ENCODE assay signal across 1 cellular context in the genomic region with DNA sequence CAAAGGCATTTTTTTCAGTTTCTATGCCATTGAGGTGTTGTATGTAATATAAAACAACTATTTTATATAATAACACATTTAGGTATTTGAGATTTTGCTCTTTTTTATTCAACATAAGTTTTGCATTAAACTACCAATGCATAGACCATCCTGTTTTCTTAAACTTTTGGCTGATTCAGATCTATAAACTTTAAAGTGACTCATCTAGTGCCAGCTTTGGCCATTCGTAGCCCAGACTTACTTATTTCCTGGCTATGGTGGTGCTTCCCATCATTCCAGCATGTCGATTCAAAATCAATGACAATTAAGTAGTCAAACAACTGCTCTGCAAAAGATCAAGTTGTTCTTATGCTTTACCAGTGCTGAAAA.
A peak's percentile ranks its signal among the peaks of the same experiment; 100 is the strongest.
TF ChIP-seq lines count a peak whose summit lies in the region.

No MANE protein-coding gene starts in this region.

TF ChIP-seq in HepG2, 621 proteins besides CTCF, POLR2A, EP300 and RAD21:
- TF ChIP-seq, protein P1, sequence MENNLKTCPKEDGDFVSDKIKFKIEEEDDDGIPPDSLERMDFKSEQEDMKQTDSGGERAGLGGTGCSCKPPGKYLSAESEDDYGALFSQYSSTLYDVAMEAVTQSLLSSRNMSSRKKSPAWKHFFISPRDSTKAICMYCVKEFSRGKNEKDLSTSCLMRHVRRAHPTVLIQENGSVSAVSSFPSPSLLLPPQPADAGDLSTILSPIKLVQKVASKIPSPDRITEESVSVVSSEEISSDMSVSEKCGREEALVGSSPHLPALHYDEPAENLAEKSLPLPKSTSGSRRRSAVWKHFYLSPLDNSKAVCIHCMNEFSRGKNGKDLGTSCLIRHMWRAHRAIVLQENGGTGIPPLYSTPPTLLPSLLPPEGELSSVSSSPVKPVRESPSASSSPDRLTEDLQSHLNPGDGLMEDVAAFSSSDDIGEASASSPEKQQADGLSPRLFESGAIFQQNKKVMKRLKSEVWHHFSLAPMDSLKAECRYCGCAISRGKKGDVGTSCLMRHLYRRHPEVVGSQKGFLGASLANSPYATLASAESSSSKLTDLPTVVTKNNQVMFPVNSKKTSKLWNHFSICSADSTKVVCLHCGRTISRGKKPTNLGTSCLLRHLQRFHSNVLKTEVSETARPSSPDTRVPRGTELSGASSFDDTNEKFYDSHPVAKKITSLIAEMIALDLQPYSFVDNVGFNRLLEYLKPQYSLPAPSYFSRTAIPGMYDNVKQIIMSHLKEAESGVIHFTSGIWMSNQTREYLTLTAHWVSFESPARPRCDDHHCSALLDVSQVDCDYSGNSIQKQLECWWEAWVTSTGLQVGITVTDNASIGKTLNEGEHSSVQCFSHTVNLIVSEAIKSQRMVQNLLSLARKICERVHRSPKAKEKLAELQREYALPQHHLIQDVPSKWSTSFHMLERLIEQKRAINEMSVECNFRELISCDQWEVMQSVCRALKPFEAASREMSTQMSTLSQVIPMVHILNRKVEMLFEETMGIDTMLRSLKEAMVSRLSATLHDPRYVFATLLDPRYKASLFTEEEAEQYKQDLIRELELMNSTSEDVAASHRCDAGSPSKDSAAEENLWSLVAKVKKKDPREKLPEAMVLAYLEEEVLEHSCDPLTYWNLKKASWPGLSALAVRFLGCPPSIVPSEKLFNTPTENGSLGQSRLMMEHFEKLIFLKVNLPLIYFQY (CRISPR knock-in tag; IDR thresholded peaks at IDR 0.05; ENCODE audit: borderline replicate concordance): peak; percentile 18; the same call in 1 of the 2 replicates
- TF ChIP-seq SP2 (CRISPR knock-in tag; IDR thresholded peaks at IDR 0.05) (no peak), MBD4 (IDR thresholded peaks at IDR 0.05; ENCODE audit: borderline replicate concordance, low read length) (peak; percentile 16; the same call in 1 of the 2 replicates), SMYD3 (CRISPR knock-in tag; IDR thresholded peaks at IDR 0.05) (no peak)
